ENCODE assay signal across 8 cellular contexts in the genomic region with DNA sequence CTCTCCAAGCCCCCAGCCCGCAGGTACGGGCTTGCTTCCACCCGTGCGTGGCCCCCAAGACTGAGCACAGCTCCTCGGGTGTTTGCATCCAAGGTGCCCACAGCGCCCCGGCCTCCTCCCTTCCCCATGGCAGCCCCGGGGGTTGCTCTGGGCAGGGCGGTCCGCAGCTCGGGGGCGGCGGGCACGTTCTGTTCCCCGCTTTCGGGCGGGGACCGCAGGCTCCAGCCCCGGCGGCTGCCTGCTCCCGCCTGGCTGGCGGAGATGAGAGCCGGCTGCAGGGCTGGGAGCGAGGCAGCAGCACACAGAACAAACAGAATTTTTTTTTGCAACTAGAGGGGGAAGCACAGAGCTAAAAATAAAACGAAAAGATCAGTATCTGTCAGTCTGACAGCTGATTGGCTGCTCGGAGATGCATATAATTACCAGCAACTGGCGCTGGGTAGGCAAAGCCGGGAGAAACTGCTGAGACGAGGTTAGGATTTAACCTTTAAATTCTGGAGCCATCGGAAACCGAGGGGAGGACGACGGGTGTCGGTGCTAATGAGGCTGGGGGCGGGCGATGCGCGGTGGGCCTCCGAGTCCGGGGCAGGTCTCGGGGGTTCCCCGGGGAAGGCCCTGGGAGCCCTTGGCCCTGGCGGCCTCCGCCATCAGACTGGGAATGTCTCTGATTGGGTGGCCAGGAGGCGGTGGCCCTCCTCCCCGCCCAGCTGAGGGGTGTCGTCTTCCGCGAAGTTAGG.
DNase-seq lines count a peak whose midpoint lies in the region; ATAC-seq and TF ChIP-seq lines count a peak whose summit lies in the region.

No MANE protein-coding gene starts in this region.

- DNase-seq in SIG-M5 treated with dmso at 0.1 percent for 504 hours (lab: John Stamatoyannopoulos, UW; ENCODE audit: unreplicated experiment) (peak; percentile 66), SIG-M5 (lab: John Stamatoyannopoulos, UW) (no peak), LNCaP clone FGC (ENCODE audit: low read depth) (peak; percentile 89), T-helper 1 cell (peak in 4 of 5 donors; percentile 30 to 50 (median 45)), body of pancreas (peak; percentile 41 to 80 (median 69)), hepatocyte (ENCODE audit: low spot score) (peak; percentile 87), posterior vena cava (ENCODE audit: low spot score) (peak; percentile 87)

- WGBS in body of pancreas, 2 donors: 14 to 21% methylated on average over 19 to 49 of the region's 49 CpGs
- 14% methylated on average over 29 of the region's 49 CpGs for WGBS in hepatocyte (ENCODE audit: low lambda C conversion rate, missing lambda C conversion rate)

- H3K9me2 ChIP-seq in hepatocyte (replicated peaks; ENCODE audit: insufficient read depth): no peaks in the 10 kb centered on the region

- H4K20me1 ChIP-seq in hepatocyte (ENCODE audit: insufficient read depth, poor library complexity, severe bottlenecking): no peaks in the 10 kb centered on the region

- H2AFZ ChIP-seq in hepatocyte: peak overlapping the region; percentile 39

- peak overlapping the region; percentile 56 for H3K4me3 ChIP-seq in LNCaP clone FGC (ENCODE audit: low read depth, low read length)
- H3K4me3 ChIP-seq in body of pancreas: no peak overlapping the region
- no peak overlapping the region for H3K4me3 ChIP-seq in hepatocyte

- peak overlapping the region; percentile 45 to 75 (median 60) for H3K27ac ChIP-seq in body of pancreas
- peak overlapping the region; percentile 92 for H3K27ac ChIP-seq in hepatocyte

- H3K36me3 ChIP-seq in body of pancreas (replicated peaks in 1 of 2; ENCODE audit: insufficient read depth in 1 of 2, low read depth in 2 of 2): no peaks in the 10 kb centered on the region
- no peaks in the 10 kb centered on the region for H3K36me3 ChIP-seq in hepatocyte (replicated peaks; ENCODE audit: insufficient read depth, low read depth)

- intact Hi-C loops in body of pancreas (cut with DNase I) (no loop called here), posterior vena cava (cut with DNase I) (loop anchor here in 1 of 2 donors (10.0 kb wide), 1 partner anchor 154 kb away; no protein-coding TSS in a partner anchor)

- H3K4me2 ChIP-seq in hepatocyte: peak overlapping the region; percentile 82

- H3K9me3 ChIP-seq in body of pancreas (no peaks in the 10 kb centered on the region), hepatocyte (ENCODE audit: low read depth) (no peaks in the 10 kb centered on the region)

- H3K79me2 ChIP-seq in hepatocyte: no peaks in the 10 kb centered on the region

- TF ChIP-seq CTCF in LNCaP clone FGC (IDR thresholded peaks at IDR 0.05; ENCODE audit: control insufficient read depth, extremely low read depth, insufficient read depth) (peak; percentile 29), body of pancreas (IDR thresholded peaks at IDR 0.05) (peak in 4 of 7 experiments; percentile 32 to 55 (median 44)), hepatocyte (IDR thresholded peaks at IDR 0.05; ENCODE audit: poor library complexity) (peak; percentile 45)

- H3K27me3 ChIP-seq in body of pancreas (no peaks in the 10 kb centered on the region), hepatocyte (no peaks in the 10 kb centered on the region)

- TF ChIP-seq POLR2A in body of pancreas (IDR thresholded peaks at IDR 0.05): peak; percentile 21 to 61 (median 45)

- H3K4me1 ChIP-seq in body of pancreas (peaks cover 27% of the 10 kb centered on the region), hepatocyte (ENCODE audit: insufficient read depth) (peaks cover 45% of the 10 kb centered on the region)

- ATAC-seq in body of pancreas (peak; percentile 87), HG03469 (IDR thresholded peaks at IDR 0.05; ENCODE audit: unreplicated experiment) (no peak)
